20 cellular contexts compared by ENCODE assay signal in the genomic region with DNA sequence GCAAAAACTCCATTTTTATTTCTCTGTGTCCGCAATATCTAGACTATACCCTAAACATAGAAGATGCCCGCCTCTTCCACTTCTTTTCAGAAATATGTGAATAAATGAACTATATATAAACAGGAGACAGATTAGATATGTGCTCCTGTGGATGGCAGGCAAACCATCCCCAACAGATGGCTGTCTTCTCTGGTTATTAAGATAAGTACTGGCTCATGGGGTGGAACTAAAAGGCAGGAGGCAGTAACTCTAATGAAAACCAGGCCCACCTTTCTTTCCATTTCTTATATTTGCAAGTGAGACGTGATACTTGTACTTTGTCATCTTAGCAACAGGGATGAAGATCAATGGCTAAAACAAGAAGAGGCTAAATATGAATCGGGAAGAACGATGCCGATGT.
"Had no signal": no experiment of that assay in that cellular context is flagged by ENCODE, and none has a peak within 500 bp of the region (broad histone marks: within the 10 kb centered on the region; RNA-seq: fewer than 3 reads in every experiment).

No MANE protein-coding gene starts in this region.

- H3K9ac ChIP-seq: KMS-11 had no signal

- H3K4me3 ChIP-seq: SJSA1 had no signal

- H3K9me3 ChIP-seq: SJSA1 had no signal

- H3K4me3 Mint-ChIP-seq: T-helper 1 cell treated with Interleukin-12 subunit alpha and Interleukin-12 subunit beta and Interleukin-4 antibody, amounts not matched to agents 30 μg/mL and 1 μg/mL, for 36 hours had no signal

- H3K27ac Mint-ChIP-seq: T-helper 1 cell treated with Interleukin-12 subunit alpha and Interleukin-12 subunit beta and Interleukin-4 antibody, amounts not matched to agents 30 μg/mL and 1 μg/mL, for 36 hours had no signal

- H3K9me3 Mint-ChIP-seq: T-helper 1 cell treated with Interleukin-12 subunit alpha and Interleukin-12 subunit beta and Interleukin-4 antibody, amounts not matched to agents 30 μg/mL and 1 μg/mL, for 36 hours had no signal

- DNase-seq: IMR-90, Kasumi-1, MM.1S, NCI-H1092 treated with DMSO at 0.1 percent for 48 hours, NCI-H1436, NCI-H1930, NCI-H2081, NCI-H2171, NCI-H226, NCI-H446, NCI-H510A, NCI-H524 treated with DMSO at 0.1 percent for 48 hours, NCI-H69, NCI-H774, Right ventricle myocardium superior, RPMI8226, SIG-M5 had no signal

- H3K27ac ChIP-seq: KMS-11, SJSA1 had no signal
